ENCODE assay signal across 1 cellular context in genomic region chr11:126185200-126186030, GRCh38.
TF ChIP-seq lines count a peak whose summit lies in the region.

No MANE protein-coding gene starts in this region.

TF ChIP-seq in HepG2, 621 proteins besides CTCF, POLR2A, EP300 and RAD21 (continues in another document):
- no peak for TF ChIP-seq ETV6 (CRISPR knock-in tag; conservative IDR thresholded peaks at IDR 0.05)
- no peak for TF ChIP-seq ZNF329 (CRISPR knock-in tag; IDR thresholded peaks at IDR 0.05; ENCODE audit: low read depth)
- TF ChIP-seq ZFP90 (CRISPR knock-in tag; IDR thresholded peaks at IDR 0.05; ENCODE audit: borderline replicate concordance) = no peak
- TF ChIP-seq ZNF264 (CRISPR knock-in tag; IDR thresholded peaks at IDR 0.05) = no peak
- peak; percentile 55; the same call in 1 of the 2 replicates for TF ChIP-seq RBAK (CRISPR knock-in tag; IDR thresholded peaks at IDR 0.05)
- peak; percentile 67 for TF ChIP-seq ZNF768 (CRISPR knock-in tag; IDR thresholded peaks at IDR 0.05)
- no peak for TF ChIP-seq MLXIP (CRISPR knock-in tag; IDR thresholded peaks at IDR 0.05; ENCODE audit: borderline replicate concordance)
- no peak for TF ChIP-seq SRSF1 (optimal IDR thresholded peaks at IDR 0.05; ENCODE audit: low read depth, low read length)
- TF ChIP-seq GPBP1L1 (CRISPR knock-in tag; IDR thresholded peaks at IDR 0.05) = no peak
- no peak for TF ChIP-seq GMEB2 (CRISPR knock-in tag; IDR thresholded peaks at IDR 0.05; ENCODE audit: low read depth)
- TF ChIP-seq SMAD9 (CRISPR knock-in tag; IDR thresholded peaks at IDR 0.05) = no peak
- no peak for TF ChIP-seq ZNF343 (CRISPR knock-in tag; IDR thresholded peaks at IDR 0.05)
- no peak for TF ChIP-seq KDM6A (CRISPR knock-in tag; IDR thresholded peaks at IDR 0.05; ENCODE audit: low read depth)
- no peak for TF ChIP-seq PBX3 (CRISPR knock-in tag; IDR thresholded peaks at IDR 0.05; ENCODE audit: borderline replicate concordance)
- TF ChIP-seq RBM39 (IDR thresholded peaks at IDR 0.05; ENCODE audit: low read depth, low read length, poor library complexity, severe bottlenecking) = no peak
- TF ChIP-seq ZMYM4 (CRISPR knock-in tag; IDR thresholded peaks at IDR 0.05) = no peak; the same call in 1 of the 2 replicates
- no peak for TF ChIP-seq SRY (CRISPR knock-in tag; IDR thresholded peaks at IDR 0.05)
- no peak for TF ChIP-seq SIN3A (IDR thresholded peaks at IDR 0.05; ENCODE audit: borderline replicate concordance, low read depth, low read length)
- no peak for TF ChIP-seq ZNF547 (CRISPR knock-in tag; IDR thresholded peaks at IDR 0.05)
- no peak for TF ChIP-seq NR3C1 (CRISPR knock-in tag; IDR thresholded peaks at IDR 0.05)
- no peak for TF ChIP-seq ZNF570 (CRISPR knock-in tag; IDR thresholded peaks at IDR 0.05; ENCODE audit: borderline replicate concordance)
- peak; percentile 24; the same call in 1 of the 2 replicates for TF ChIP-seq ZNF609 (CRISPR knock-in tag; IDR thresholded peaks at IDR 0.05; ENCODE audit: borderline replicate concordance)
- TF ChIP-seq E2F5 (CRISPR knock-in tag; conservative IDR thresholded peaks at IDR 0.05) = no peak
- no peak for TF ChIP-seq HOXA7 (CRISPR knock-in tag; IDR thresholded peaks at IDR 0.05)
- TF ChIP-seq SUZ12 (IDR thresholded peaks at IDR 0.05; ENCODE audit: low read depth, low read length) = no peak
- TF ChIP-seq KAT7 (CRISPR knock-in tag; IDR thresholded peaks at IDR 0.05; ENCODE audit: borderline replicate concordance) = no peak
- no peak for TF ChIP-seq SNAPC2 (CRISPR knock-in tag; IDR thresholded peaks at IDR 0.05)
- TF ChIP-seq ZNF280B (CRISPR knock-in tag; IDR thresholded peaks at IDR 0.05; ENCODE audit: borderline replicate concordance) = no peak
- no peak for TF ChIP-seq ZNF557 (CRISPR knock-in tag; IDR thresholded peaks at IDR 0.05)
- TF ChIP-seq ZNF577 (CRISPR knock-in tag; IDR thresholded peaks at IDR 0.05; ENCODE audit: borderline replicate concordance, low read depth) = no peak
- TF ChIP-seq ZNF12 (CRISPR knock-in tag; IDR thresholded peaks at IDR 0.05) = no peak
- TF ChIP-seq ATF4 (CRISPR knock-in tag; IDR thresholded peaks at IDR 0.05) = no peak
- TF ChIP-seq HMG20B (CRISPR knock-in tag; conservative IDR thresholded peaks at IDR 0.05) = no peak
- no peak for TF ChIP-seq NR1H2 (CRISPR knock-in tag; IDR thresholded peaks at IDR 0.05; ENCODE audit: borderline replicate concordance, low read depth)
- TF ChIP-seq PAF1 (CRISPR knock-in tag; IDR thresholded peaks at IDR 0.05) = no peak
- TF ChIP-seq THAP9 (CRISPR knock-in tag; IDR thresholded peaks at IDR 0.05; ENCODE audit: borderline replicate concordance) = no peak
- TF ChIP-seq ZNF350 (CRISPR knock-in tag; IDR thresholded peaks at IDR 0.05; ENCODE audit: borderline replicate concordance, low read depth) = no peak
- no peak for TF ChIP-seq ARID2 (CRISPR knock-in tag; IDR thresholded peaks at IDR 0.05; ENCODE audit: borderline replicate concordance)
- no peak for TF ChIP-seq PPARG (CRISPR knock-in tag; conservative IDR thresholded peaks at IDR 0.05)
- TF ChIP-seq CEBPB (IDR thresholded peaks at IDR 0.05; ENCODE audit: borderline replicate concordance, low read depth, low read length) = no peak
- no peak for TF ChIP-seq ZNF589 (CRISPR knock-in tag; conservative IDR thresholded peaks at IDR 0.05)
- no peak for TF ChIP-seq MBD4 (IDR thresholded peaks at IDR 0.05; ENCODE audit: borderline replicate concordance, low read length)
- TF ChIP-seq TFDP1 (CRISPR knock-in tag; IDR thresholded peaks at IDR 0.05; ENCODE audit: borderline replicate concordance) = no peak; the same call in 1 of the 2 replicates
- no peak for TF ChIP-seq ZSCAN31 (CRISPR knock-in tag; IDR thresholded peaks at IDR 0.05; ENCODE audit: low read depth)
- TF ChIP-seq MEIS2 (CRISPR knock-in tag; IDR thresholded peaks at IDR 0.05) = 0 out of 2 replicates have a peak, but pooled peaks have one; percentile 10
